13 cellular contexts compared by ENCODE assay signal in genomic region chr1:77220687-77221463, GRCh38. TPM values are rescaled to one million over a fixed set of nuclear protein-coding genes. Genes with fewer than 3 reads are reported as not detected.
DNase-seq lines count a peak whose midpoint lies in the region; ATAC-seq and TF ChIP-seq lines count a peak whose summit lies in the region.
"Had no signal": no experiment of that assay in that cellular context is flagged by ENCODE, and none has a peak within 500 bp of the region (broad histone marks: within the 10 kb centered on the region; RNA-seq: fewer than 3 reads in every experiment).

No MANE protein-coding gene starts in this region.

- peaks cover 0 to 20% (median 8%) of the 10 kb centered on the region in 3 donors for H3K36me3 Mint-ChIP-seq in CD8-positive, alpha-beta memory T cell
- peaks cover 4 to 15% (median 13%) of the 10 kb centered on the region in 3 donors for H3K36me3 Mint-ChIP-seq in naive thymus-derived CD8-positive, alpha-beta T cell

- peaks cover 0 to 3% of the 10 kb centered on the region in 2 donors for H3K27me3 Mint-ChIP-seq in CD8-positive, alpha-beta memory T cell
- no peaks in the 10 kb centered on the region for H3K27me3 Mint-ChIP-seq in naive thymus-derived CD8-positive, alpha-beta T cell

- H3K27me3 ChIP-seq in CD8-positive, alpha-beta memory T cell (ENCODE audit: insufficient read depth, low read length, poor library complexity, severe bottlenecking): no peaks in the 10 kb centered on the region
- H3K27me3 ChIP-seq in IMR-90 (ENCODE audit: control insufficient read depth, insufficient read depth, low read length) (no peaks in the 10 kb centered on the region), brain microvascular endothelial cell (replicated peaks) (no peaks in the 10 kb centered on the region)
- H3K27me3 ChIP-seq: colonic mucosa, sigmoid colon had no signal

- H4K5ac ChIP-seq in IMR-90 (ENCODE audit: low read depth, low read length): no peak overlapping the region

- DNase-seq in CD8-positive, alpha-beta memory T cell: no peak
- DNase-seq in IMR-90 (peak; percentile 85), brain microvascular endothelial cell (peak; percentile 57), superior temporal gyrus (ENCODE audit: extremely low spot score) (no peak), D341Med (ENCODE audit: low spot score) (no peak)
- no peak for DNase-seq in naive thymus-derived CD8-positive, alpha-beta T cell
- DNase-seq in activated CD4-positive, CD25-positive, alpha-beta regulatory T cell (lab: John Stamatoyannopoulos, UW): no peak
- DNase-seq: colonic mucosa, GDM1, kidney, MV-4-11, sigmoid colon had no signal

- no TSS peak for BruUV-seq in IMR-90 (replicated peaks; lab: Mats Ljungman, UMichigan)

- H2AFZ ChIP-seq in IMR-90 (replicated peaks; ENCODE audit: low read length, poor library complexity): no peak overlapping the region

- POLR2A ChIA-PET in CD8-positive, alpha-beta memory T cell (lab: Charles Lee): no interaction called here
- POLR2A ChIA-PET in IMR-90 (lab: Charles Lee; ENCODE audit: unreplicated experiment): no interaction called here
- POLR2A ChIA-PET in naive thymus-derived CD8-positive, alpha-beta T cell (lab: Charles Lee): no interaction called here

- peak overlapping the region in 4 of 8 donors; percentile 6 to 79 (median 62) for H3K27ac Mint-ChIP-seq in CD8-positive, alpha-beta memory T cell
- peak overlapping the region in 6 of 10 donors; percentile 15 to 97 (median 72) for H3K27ac Mint-ChIP-seq in naive thymus-derived CD8-positive, alpha-beta T cell

- no peak overlapping the region; the same call in 1 of the 2 replicates for H2AK5ac ChIP-seq in IMR-90 (ENCODE audit: low read depth, low read length)

- H2BK20ac ChIP-seq in IMR-90 (ENCODE audit: low read depth, low read length): no peak overlapping the region

- no peak overlapping the region for H2BK5ac ChIP-seq in IMR-90 (ENCODE audit: low read depth, low read length, poor library complexity, severe bottlenecking)

- CTCF ChIA-PET in CD8-positive, alpha-beta memory T cell (lab: Charles Lee): no interaction called here
- CTCF ChIA-PET in IMR-90 (lab: Yijun Ruan, JAX): no interaction called here

- H4K91ac ChIP-seq in IMR-90 (ENCODE audit: insufficient read depth, low read depth, low read length): no peak overlapping the region

- no peaks in the 10 kb centered on the region for H3K36me3 ChIP-seq in CD8-positive, alpha-beta memory T cell (ENCODE audit: insufficient read depth, low read length)
- H3K36me3 ChIP-seq in IMR-90 (ENCODE audit: control insufficient read depth, insufficient read depth, low read length) (no peaks in the 10 kb centered on the region), brain microvascular endothelial cell (replicated peaks) (no peaks in the 10 kb centered on the region)
- H3K36me3 ChIP-seq: colonic mucosa, sigmoid colon had no signal

- H3K56ac ChIP-seq in IMR-90 (ENCODE audit: extremely low read depth, insufficient read depth, low read length): no peak overlapping the region

- no peak overlapping the region for H3K27ac ChIP-seq in CD8-positive, alpha-beta memory T cell (ENCODE audit: low read depth, low read length)
- H3K27ac ChIP-seq in IMR-90 (ENCODE audit: insufficient read depth, low read length): no peak overlapping the region
- H3K27ac ChIP-seq in brain microvascular endothelial cell: no peak overlapping the region
- H3K27ac ChIP-seq: colonic mucosa, sigmoid colon had no signal

- H3K4me3 ChIP-seq in CD8-positive, alpha-beta memory T cell (ENCODE audit: low read length): no peak overlapping the region
- H3K4me3 ChIP-seq in IMR-90 (ENCODE audit: insufficient read depth, low read depth, low read length): no peak overlapping the region
- H3K4me3 ChIP-seq in brain microvascular endothelial cell (ENCODE audit: low read depth, low read length): no peak overlapping the region
- H3K4me3 ChIP-seq: colonic mucosa had no signal

- no peak overlapping the region for H3K4me2 ChIP-seq in IMR-90 (ENCODE audit: low read depth, low read length)

- TF ChIP-seq CTCF in IMR-90 (conservative IDR thresholded peaks at IDR 0.05; ENCODE audit: low read depth, low read length) (no peak), brain microvascular endothelial cell (IDR thresholded peaks at IDR 0.05; ENCODE audit: low read depth, low read length, missing control alignments) (no peak)

- in situ Hi-C loops in IMR-90 (cut with MboI; ENCODE audit: low sequenced_read_pairs) (no loop called here), brain microvascular endothelial cell (cut with HindIII; ENCODE audit: low pct_ligation_motif_present, low sequenced_read_pairs) (no loop called here)

- peak overlapping the region; percentile 64 for H3K23ac ChIP-seq in IMR-90 (ENCODE audit: low read depth, low read length)

- ATAC-seq in IMR-90 (ENCODE audit: low read depth): no peak
- ATAC-seq in naive thymus-derived CD8-positive, alpha-beta T cell: no peak
- ATAC-seq in activated CD4-positive, CD25-positive, alpha-beta regulatory T cell treated with anti-CD3 and anti-CD28 coated beads, Interleukin-2, amount 50 U/mL, for 24 hours: no peak

- no peak for TF ChIP-seq POLR2A in IMR-90 (IDR thresholded peaks at IDR 0.05; ENCODE audit: low read depth, low read length)

- 100% methylated on average over 1 of the region's 3 CpGs; no CpG with 5 or more reads in 1 of the 2 experiments for WGBS in IMR-90 (ENCODE audit: extremely low coverage in 2 of 2, insufficient read length in 1 of 2), 2 experiments

- dilution Hi-C loops in IMR-90 (cut with HindIII; ENCODE audit: low sequenced_read_pairs, unreplicated experiment): no loop called here

- H3K18ac ChIP-seq in IMR-90 (ENCODE audit: low read depth, low read length): no peak overlapping the region

- peaks cover 14% of the 10 kb centered on the region for H3K4me1 ChIP-seq in CD8-positive, alpha-beta memory T cell (ENCODE audit: insufficient read depth, low read length)
- H3K4me1 ChIP-seq in IMR-90 (ENCODE audit: control insufficient read depth, insufficient read depth, low read length): no peaks in the 10 kb centered on the region

- no peak overlapping the region for H4K8ac ChIP-seq in IMR-90 (ENCODE audit: low read depth in 2 of 2, low read length in 2 of 2)

- H3K9ac ChIP-seq in IMR-90 (ENCODE audit: low read depth, low read length): no peak overlapping the region; the same call in 1 of the 2 replicates

- no peak overlapping the region for H2BK15ac ChIP-seq in IMR-90 (ENCODE audit: low read depth, low read length)

- no peak for TF ChIP-seq RAD21 in IMR-90 (IDR thresholded peaks at IDR 0.05; ENCODE audit: low read length)

- peak overlapping the region; percentile 15 to 85 (median 64) for H3K4me3 Mint-ChIP-seq in CD8-positive, alpha-beta memory T cell
- H3K4me3 Mint-ChIP-seq in naive thymus-derived CD8-positive, alpha-beta T cell: peak overlapping the region; percentile 29 to 79 (median 70)

- H3K9me3 ChIP-seq in CD8-positive, alpha-beta memory T cell (ENCODE audit: low read length): no peaks in the 10 kb centered on the region
- H3K9me3 ChIP-seq in IMR-90 (ENCODE audit: control insufficient read depth, insufficient read depth, low read length): no peaks in the 10 kb centered on the region
- H3K9me3 ChIP-seq: colonic mucosa, sigmoid colon had no signal

- H3K79me1 ChIP-seq in IMR-90 (ENCODE audit: low read depth in 1 of 2, low read length in 2 of 2): peaks cover 3 to 14% of the 10 kb centered on the region in 2 experiments; a peak in 2 of 4 replicates

- H3K9me1 ChIP-seq in IMR-90 (ENCODE audit: insufficient read depth, low read length): peaks cover 4% of the 10 kb centered on the region; the same call in 1 of the 2 replicates

- H2BK120ac ChIP-seq in IMR-90 (ENCODE audit: low read depth, low read length): no peak overlapping the region

- no peaks in the 10 kb centered on the region for H3K9me3 Mint-ChIP-seq in CD8-positive, alpha-beta memory T cell
- H3K9me3 Mint-ChIP-seq in naive thymus-derived CD8-positive, alpha-beta T cell: no peaks in the 10 kb centered on the region

- H3K4me1 Mint-ChIP-seq in CD8-positive, alpha-beta memory T cell: peaks cover 35 to 45% (median 44%) of the 10 kb centered on the region in 3 donors
- H3K4me1 Mint-ChIP-seq in naive thymus-derived CD8-positive, alpha-beta T cell: peaks cover 23 to 45% (median 38%) of the 10 kb centered on the region in 4 donors

- H4K20me1 ChIP-seq in IMR-90 (ENCODE audit: insufficient read depth, low read length): no peaks in the 10 kb centered on the region

- no peak overlapping the region for H2AK9ac ChIP-seq in IMR-90 (replicated peaks; ENCODE audit: low read depth, low read length, poor library complexity)

- no peak overlapping the region for H3K14ac ChIP-seq in IMR-90 (replicated peaks; ENCODE audit: low read depth, low read length)

- H3K4ac ChIP-seq in IMR-90 (ENCODE audit: low read depth, low read length): no peak overlapping the region

- intact Hi-C loops in IMR-90 (cut with micrococcal nuclease): no loop called here

TF ChIP-seq in IMR-90, 13 proteins besides CTCF, POLR2A, EP300 and RAD21 (continues in another document):
- peak; percentile 83 for TF ChIP-seq CEBPB (IDR thresholded peaks at IDR 0.05; ENCODE audit: low read depth, low read length)
- TF ChIP-seq NFE2L2 (IDR thresholded peaks at IDR 0.05; ENCODE audit: low read depth, low read length): no peak
- no peak for TF ChIP-seq USF2 (IDR thresholded peaks at IDR 0.05; ENCODE audit: low read depth, low read length)
- TF ChIP-seq RFX5 (IDR thresholded peaks at IDR 0.05; ENCODE audit: low read depth, low read length): no peak
- no peak for TF ChIP-seq BHLHE40 (IDR thresholded peaks at IDR 0.05; ENCODE audit: low read depth, low read length)
- TF ChIP-seq MXI1 (IDR thresholded peaks at IDR 0.05; ENCODE audit: borderline replicate concordance, low read depth, low read length): no peak
- TF ChIP-seq MAFK (IDR thresholded peaks at IDR 0.05; ENCODE audit: low read depth, low read length): no peak

RNA-seq across cellular contexts. Expression of gene PIGK, which starts 1.6 kb away (rescaled TPM):
- 10 to 100 TPM; 25.7 TPM for total RNA-seq in CD8-positive, alpha-beta memory T cell
- polyA plus RNA-seq in CD8-positive, alpha-beta memory T cell: 37.7 TPM
- total RNA-seq in IMR-90 (2012; rRNA removed): 15.6 and 39.2 TPM in 2 replicates
- 13.6 and 21.2 TPM in 2 replicates for polyA plus RNA-seq in IMR-90 (2012; rRNA removed)
- polyA plus RNA-seq in IMR-90 (2012; cell fraction: cytosol; rRNA removed): 1.4 and 2.7 TPM in 2 replicates
- polyA plus RNA-seq in IMR-90 (2012; cell fraction: nucleus; rRNA removed; ENCODE audit: low replicate concordance): 1.1 and 4.0 TPM in 2 replicates
- total RNA-seq in naive thymus-derived CD8-positive, alpha-beta T cell: 10 to 100 TPM; 27.5 to 32.3 TPM
- 10 to 100 TPM; 37.6 to 55.2 (median 49.8) TPM for polyA plus RNA-seq in naive thymus-derived CD8-positive, alpha-beta T cell

Comparison
In these comparisons a context has a peak if more than half of its experiments do, and no peak if none do; other contexts are left out.
1. DNase-seq: peak in IMR-90 (single experiment) and brain microvascular endothelial cell (single experiment); none in CD8-positive, alpha-beta memory T cell (0 of 5), naive thymus-derived CD8-positive, alpha-beta T cell (0 of 10), superior temporal gyrus (single experiment), D341Med (single experiment) and activated CD4-positive, CD25-positive, alpha-beta regulatory T cell (0 of 4).